In the genomic region with DNA sequence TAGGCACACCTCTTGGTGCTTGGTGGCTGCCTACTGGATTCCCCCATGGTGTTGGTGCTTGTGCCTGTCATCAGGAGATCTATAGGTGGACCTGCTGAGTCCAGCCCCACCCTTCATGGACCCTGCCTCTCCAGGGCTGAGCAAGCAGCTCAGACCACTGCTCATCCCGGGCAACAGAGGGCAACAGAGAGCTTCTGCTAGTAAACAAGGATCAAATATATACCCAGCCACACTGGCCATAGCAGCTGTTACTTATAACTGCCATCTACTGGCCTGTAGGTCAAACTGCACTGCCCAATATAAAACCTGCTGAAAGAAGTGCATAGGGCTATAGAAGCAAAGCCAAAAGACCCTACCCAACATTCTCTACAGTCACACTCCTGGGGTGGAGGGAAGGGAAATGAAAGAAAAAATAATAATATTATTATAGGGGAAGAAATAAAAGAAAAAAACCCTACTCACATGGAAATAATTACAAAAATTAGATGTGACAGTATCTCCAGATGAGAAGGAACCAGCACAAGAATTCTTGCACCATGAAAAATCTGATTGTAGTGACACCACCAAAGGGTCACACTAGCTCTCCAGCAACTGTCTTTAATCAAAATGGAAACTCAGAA, we compare ENCODE assay signal across 8 cellular contexts. TPM values are rescaled to one million over a fixed set of nuclear protein-coding genes. Genes with fewer than 3 reads are reported as not detected.
DNase-seq lines count a peak whose midpoint lies in the region; ATAC-seq, FAIRE-seq and TF ChIP-seq lines count a peak whose summit lies in the region.

No MANE protein-coding gene starts in this region.

- TF ChIP-seq CTCF in GM10248 (IDR thresholded peaks at IDR 0.05; ENCODE audit: control extremely low read depth, extremely low read depth, low read depth, missing control alignments) (peak; percentile 91), astrocyte (IDR thresholded peaks at IDR 0.05; ENCODE audit: insufficient read depth, low read depth, low read length) (peak; percentile 40), type B pancreatic cell (conservative IDR thresholded peaks at IDR 0.05) (peak; percentile 58)

- no peaks in the 10 kb centered on the region for H3K79me2 ChIP-seq in astrocyte (ENCODE audit: insufficient read depth, low read length)

- peaks cover 12% of the 10 kb centered on the region for H3K9me3 ChIP-seq in astrocyte (ENCODE audit: insufficient read depth, low read depth, low read length)

- no peaks in the 10 kb centered on the region for H3K27me3 ChIP-seq in astrocyte (ENCODE audit: insufficient read depth, low read length)

- no peaks in the 10 kb centered on the region for H3K4me1 ChIP-seq in astrocyte (ENCODE audit: insufficient read depth, low read length)

- H2AFZ ChIP-seq in astrocyte (ENCODE audit: low read depth, low read length): no peak overlapping the region

- CTCF ChIA-PET in GM10248 (lab: Yijun Ruan, JAX): interaction anchor here (0.6 to 4.8 kb wide), 49 partner anchors 9 to 785 kb away, joined by 3 to 73 read pairs (median 4); a partner anchor contains a TSS

- POLR2A ChIA-PET in GM10248 (lab: Yijun Ruan, JAX): no interaction called here

- H3K4me3 ChIP-seq in astrocyte (ENCODE audit: insufficient read depth, low read depth, low read length): no peak overlapping the region

- no peak overlapping the region for H3K27ac ChIP-seq in astrocyte (ENCODE audit: low read depth, low read length)

- H3K4me3 Mint-ChIP-seq in astrocyte (ENCODE audit: unreplicated experiment): no peak overlapping the region
- no peak overlapping the region for H3K4me3 Mint-ChIP-seq in type B pancreatic cell

- peak; percentile 100 for ATAC-seq in GM21717 (IDR thresholded peaks at IDR 0.05; ENCODE audit: unreplicated experiment)

- no peak overlapping the region for H3K9ac ChIP-seq in astrocyte (ENCODE audit: low read length)

- H3K4me2 ChIP-seq in astrocyte (ENCODE audit: low read length): no peak overlapping the region

- H3K27ac Mint-ChIP-seq in astrocyte (ENCODE audit: unreplicated experiment): no peak overlapping the region
- H3K27ac Mint-ChIP-seq in type B pancreatic cell: no peak overlapping the region

- peaks cover 28% of the 10 kb centered on the region for H3K9me3 Mint-ChIP-seq in astrocyte (ENCODE audit: unreplicated experiment)
- H3K9me3 Mint-ChIP-seq in type B pancreatic cell: no peaks in the 10 kb centered on the region

- no peaks in the 10 kb centered on the region for H3K36me3 ChIP-seq in astrocyte (ENCODE audit: insufficient read depth, low read length)

- no peaks in the 10 kb centered on the region for H3K4me1 Mint-ChIP-seq in astrocyte (ENCODE audit: low read depth, unreplicated experiment)
- no peaks in the 10 kb centered on the region for H3K4me1 Mint-ChIP-seq in type B pancreatic cell (ENCODE audit: unreplicated experiment)

- H4K20me1 ChIP-seq in astrocyte (ENCODE audit: insufficient read depth, low read length): no peaks in the 10 kb centered on the region

- peaks cover 12% of the 10 kb centered on the region for H3K27me3 Mint-ChIP-seq in astrocyte (ENCODE audit: low read depth, unreplicated experiment)
- H3K27me3 Mint-ChIP-seq in type B pancreatic cell: peaks cover 9% of the 10 kb centered on the region

- H3K36me3 Mint-ChIP-seq in astrocyte (ENCODE audit: low read depth, unreplicated experiment): peaks cover 2% of the 10 kb centered on the region
- no peaks in the 10 kb centered on the region for H3K36me3 Mint-ChIP-seq in type B pancreatic cell

- FAIRE-seq in astrocyte (lab: Jason Lieb, UNC): no peak

- DNase-seq in GM10248 (ENCODE audit: extremely low spot score) (peak; percentile 63), HuH-7.5 (ENCODE audit: low spot score) (peak; percentile 13), SKM-1 treated with dmso at 0.1 percent for 144 hours (lab: John Stamatoyannopoulos, UW; ENCODE audit: unreplicated experiment) (peak; percentile 78), astrocyte (ENCODE audit: low read depth) (peak; percentile 25), medulla oblongata (ENCODE audit: extremely low spot score) (peak; percentile 9), type B pancreatic cell (ENCODE audit: extremely low spot score, unreplicated experiment) (no peak), COR-L47 (lab: John Stamatoyannopoulos, UW) (no peak)

RNA-seq across cellular contexts. Expression of a gene that starts 54.9 kb away (rescaled TPM):
- total RNA-seq in astrocyte (27.9 and 29.4 TPM in 2 replicates), type B pancreatic cell (ENCODE audit: low replicate concordance) (25.8 and 26.2 TPM in 2 replicates)

Comparison
In these comparisons a context has a peak if more than half of its experiments do, and no peak if none do; other contexts are left out.
1. DNase-seq: peak in GM10248 (single experiment), HuH-7.5 (single experiment), SKM-1 treated with dmso at 0.1 percent for 144 hours (single experiment), astrocyte (single experiment) and medulla oblongata (single experiment); none in type B pancreatic cell (single experiment) and COR-L47 (single experiment).
2. CTCF ChIP-seq: peak in every context shown above with its lines; median percentile 91 in GM10248; 58 in type B pancreatic cell; 40 in astrocyte.